Comparison of ENCODE assay signal across 12 cellular contexts in genomic region chr15:78640527-78640839, GRCh38. TPM values are rescaled to one million over a fixed set of nuclear protein-coding genes. Genes with fewer than 3 reads are reported as not detected.
DNase-seq lines count a peak whose midpoint lies in the region; ATAC-seq, FAIRE-seq and TF ChIP-seq lines count a peak whose summit lies in the region.
"Had no signal": no experiment of that assay in that cellular context is flagged by ENCODE, and none has a peak within 500 bp of the region (broad histone marks: within the 10 kb centered on the region; RNA-seq: fewer than 3 reads in every experiment).

No MANE protein-coding gene starts in this region.

- POLR2A ChIA-PET in HepG2 (lab: Yijun Ruan, JAX), result no interaction called here

- H4K20me1 ChIP-seq in HepG2 (ENCODE audit: insufficient read depth, low read length), result 0 out of 2 replicates have a peak, but pooled peaks cover 2% of the 10 kb centered on the region

- no TSS peak for BruUV-seq in HepG2 (replicated peaks; lab: Mats Ljungman, UMichigan)

- WGBS in right lobe of liver (ENCODE audit: insufficient coverage, low coverage, low lambda C conversion rate, missing lambda C conversion rate), result 40% methylated on average over 1 of the region's 14 CpGs
- WGBS in HepG2 (ENCODE audit: low lambda C conversion rate), result no CpG with 5 or more reads among the region's 14 CpGs
- WGBS in aorta, 2 donors, result 49 to 54% methylated on average over 14 of the region's 14 CpGs

- TF ChIP-seq CTCF in right lobe of liver (IDR thresholded peaks at IDR 0.05) (no peak), HepG2 (CRISPR knock-in tag; IDR thresholded peaks at IDR 0.05) (no peak), chondrocyte (IDR thresholded peaks at IDR 0.05) (no peak), GM20000 (IDR thresholded peaks at IDR 0.05; ENCODE audit: extremely low read depth, missing control alignments) (no peak)

- H3K27me3 Mint-ChIP-seq in chondrocyte (ENCODE audit: low read depth), result peaks cover 17% of the 10 kb centered on the region
- H3K27me3 Mint-ChIP-seq in naive B cell, result peaks cover 5 to 24% (median 22%) of the 10 kb centered on the region in 3 donors

- intact Hi-C loops in right lobe of liver (cut with DNase I), result no loop called here
- intact Hi-C loops in HepG2 (cut with micrococcal nuclease; ENCODE audit: unreplicated experiment), result no loop called here
- intact Hi-C loops in aorta (cut with DNase I), result loop anchor here in 1 of 2 donors (10.0 kb wide), 1 partner anchor 544 kb away; no protein-coding TSS in a partner anchor

- TF ChIP-seq EP300 in HepG2 (IDR thresholded peaks at IDR 0.05; ENCODE audit: low read depth in 2 of 2, low read length in 2 of 2), result no peak
- no peak for TF ChIP-seq EP300 in HepG2 (CRISPR knock-in tag; IDR thresholded peaks at IDR 0.05; ENCODE audit: borderline replicate concordance)

- no peak overlapping the region for H3K27ac ChIP-seq in right lobe of liver
- H3K27ac ChIP-seq in HepG2 (ENCODE audit: extremely low read length, insufficient read depth, low read length), result no peak overlapping the region
- H3K27ac ChIP-seq in aorta (ENCODE audit: low read depth in 1 of 2, low read length in 2 of 2), result no peak overlapping the region
- H3K27ac ChIP-seq: foreskin keratinocyte had no signal

- H3K4me1 ChIP-seq in right lobe of liver, result peaks cover 0 to 4% (median 0%) of the 10 kb centered on the region in 4 donors
- H3K4me1 ChIP-seq in HepG2 (ENCODE audit: insufficient read depth, low read length), result no peaks in the 10 kb centered on the region
- H3K4me1 ChIP-seq in aorta (ENCODE audit: control insufficient read depth in 1 of 2, insufficient read depth in 2 of 2, low read length in 2 of 2), result peaks cover 0 to 3% of the 10 kb centered on the region in 2 donors
- H3K4me1 ChIP-seq: foreskin keratinocyte had no signal

- no peak for DNase-seq in right lobe of liver
- DNase-seq in HepG2 (ENCODE audit: low spot score), result no peak
- no peak for DNase-seq in chondrocyte (ENCODE audit: low spot score)
- DNase-seq in naive B cell, result no peak
- no peak for DNase-seq in aorta
- DNase-seq in NCI-H1436 (lab: John Stamatoyannopoulos, UW), result no peak
- no peak for DNase-seq in NCI-H2107 treated with DMSO at 0.1 percent for 48 hours (lab: John Stamatoyannopoulos, UW; ENCODE audit: unreplicated experiment)
- DNase-seq in GM20000 (ENCODE audit: low spot score), result no peak
- DNase-seq: foreskin keratinocyte; HFFc6; NCI-H1092; stimulated activated CD4-positive, alpha-beta T cell treated with anti-CD3 and anti-CD28 coated beads, Interleukin-4, amount 100 ng/mL, for 24 hours had no signal

- in situ Hi-C loops in HepG2 (cut with HindIII; ENCODE audit: extremely low pct_ligation_motif_present, low pct_unique_long_range_greater_than_20kb), result no loop called here

- no peak overlapping the region for H3K9ac ChIP-seq in HepG2 (ENCODE audit: insufficient read depth, low read depth, low read length)

- no peak overlapping the region for H3K4me2 ChIP-seq in HepG2 (ENCODE audit: low read depth, low read length)

- no peaks in the 10 kb centered on the region for H3K79me2 ChIP-seq in HepG2 (ENCODE audit: insufficient read depth, low read length)

- H2AFZ ChIP-seq in HepG2 (ENCODE audit: low read length), result no peak overlapping the region

- H3K4me3 Mint-ChIP-seq in chondrocyte (ENCODE audit: unreplicated experiment) (peak overlapping the region; percentile 64), naive B cell (peak overlapping the region in 7 of 8 donors; percentile 12 to 88 (median 78))
- H3K4me3 Mint-ChIP-seq: HFFc6 had no signal

- H3K9me3 Mint-ChIP-seq in chondrocyte (ENCODE audit: low read depth) (no peaks in the 10 kb centered on the region), naive B cell (peaks cover 0 to 2% (median 0%) of the 10 kb centered on the region in 7 donors)
- H3K9me3 Mint-ChIP-seq: HFFc6 had no signal

- H3K4me1 Mint-ChIP-seq in chondrocyte (ENCODE audit: low read depth) (peaks cover 4% of the 10 kb centered on the region), naive B cell (peaks cover 4 to 10% (median 8%) of the 10 kb centered on the region in 3 donors)

- no peak for TF ChIP-seq RAD21 in HepG2 (CRISPR knock-in tag; IDR thresholded peaks at IDR 0.05)

- no peak overlapping the region for H3K27ac Mint-ChIP-seq in chondrocyte (ENCODE audit: unreplicated experiment)
- no peak overlapping the region for H3K27ac Mint-ChIP-seq in naive B cell
- H3K27ac Mint-ChIP-seq: HFFc6 had no signal

- ATAC-seq in right lobe of liver (peak in 1 of 4 donors; percentile 17), HepG2 (no peak), naive B cell (ENCODE audit: low read depth in 2 of 2) (no peak), aorta (ENCODE audit: low FRiP score) (peak; percentile 32)

- H3K36me3 ChIP-seq in right lobe of liver, result no peaks in the 10 kb centered on the region
- no peaks in the 10 kb centered on the region for H3K36me3 ChIP-seq in HepG2 (replicated peaks in 1 of 2; ENCODE audit: control insufficient read depth in 1 of 2, insufficient read depth in 2 of 2, low read length in 2 of 2)
- H3K36me3 ChIP-seq in aorta (ENCODE audit: control insufficient read depth in 1 of 2, insufficient read depth in 2 of 2, low read length in 1 of 2), result no peaks in the 10 kb centered on the region

- no peak for TF ChIP-seq POLR2A in right lobe of liver (IDR thresholded peaks at IDR 0.05)
- TF ChIP-seq POLR2A in HepG2 (IDR thresholded peaks at IDR 0.05; ENCODE audit: insufficient read depth in 1 of 2, low read depth in 2 of 2, low read length in 2 of 2), result no peak

- H3K4me3 ChIP-seq in right lobe of liver, result peak overlapping the region in 2 of 3 donors; percentile 14 to 39
- H3K4me3 ChIP-seq in HepG2 (replicated peaks in 1 of 3; ENCODE audit: insufficient read depth in 1 of 3, low read depth in 2 of 3, low read length in 3 of 3), result no peak overlapping the region
- H3K4me3 ChIP-seq in aorta (ENCODE audit: low read length in 2 of 2), result peak overlapping the region in 1 of 2 donors; percentile 30

- H3K27me3 ChIP-seq in right lobe of liver (no peaks in the 10 kb centered on the region), HepG2 (ENCODE audit: control insufficient read depth in 1 of 2, insufficient read depth in 2 of 2, low read length in 2 of 2) (no peaks in the 10 kb centered on the region; a peak in 2 of 5 replicates), aorta (ENCODE audit: control insufficient read depth in 1 of 2, insufficient read depth in 2 of 2, low read length in 1 of 2) (no peaks in the 10 kb centered on the region)

- H3K9me3 ChIP-seq in right lobe of liver (no peaks in the 10 kb centered on the region), HepG2 (ENCODE audit: low read length) (no peaks in the 10 kb centered on the region), aorta (ENCODE audit: control insufficient read depth, low read length) (no peaks in the 10 kb centered on the region)

- CTCF ChIA-PET in HepG2 (lab: Yijun Ruan, JAX; ENCODE audit: low intra/inter-chr PET ratio, low total read pairs), result no interaction called here

- H3K36me3 Mint-ChIP-seq in chondrocyte (ENCODE audit: low read depth), result no peaks in the 10 kb centered on the region
- no peaks in the 10 kb centered on the region for H3K36me3 Mint-ChIP-seq in naive B cell

- FAIRE-seq in HepG2 (lab: Jason Lieb, UNC), result no peak

RNA-seq across cellular contexts. Expression of gene CHRNB4, which starts 0.5 kb away (rescaled TPM):
- under 1 TPM in 1 of 6 experiments, not detected in 5; 0.53 TPM for total RNA-seq in right lobe of liver
- not detected in 2 replicates for total RNA-seq in HepG2 (2016; rRNA removed; fragmentation: Illumina TruSeq; extraction: Trizol)
- total RNA-seq in HepG2 (2016; cell fraction: cytosol; rRNA removed; fragmentation: Illumina TruSeq; extraction: Trizol; ENCODE audit: low read depth), result not detected in 2 replicates
- not detected in 2 replicates for total RNA-seq in HepG2 (2016; cell fraction: insoluble cytoplasmic fraction; rRNA removed; fragmentation: Illumina TruSeq; extraction: Trizol)
- total RNA-seq in HepG2 (2016; cell fraction: membrane; rRNA removed; fragmentation: Illumina TruSeq; extraction: Trizol), result not detected in 2 replicates
- not detected in 2 replicates for total RNA-seq in HepG2 (2016; cell fraction: nucleus; rRNA removed; fragmentation: Illumina TruSeq; extraction: Trizol)
- polyA plus RNA-seq in HepG2 (2011; rRNA removed), result not detected in 2 replicates
- polyA plus RNA-seq in HepG2 (2011; cell fraction: cytosol; rRNA removed), result not detected in 2 replicates
- polyA plus RNA-seq in HepG2 (2011; cell fraction: nucleus; rRNA removed), result 0.03 TPM in 1 of 2 replicates, not detected in the other
- not detected in 2 replicates for polyA plus RNA-seq in HepG2 (2012)
- polyA plus RNA-seq in HepG2 (2016; cell fraction: cytosol; fragmentation: Illumina TruSeq; extraction: Trizol; ENCODE audit: low read depth), result not detected in 2 replicates
- polyA plus RNA-seq in HepG2 (2016; cell fraction: insoluble cytoplasmic fraction; fragmentation: Illumina TruSeq; extraction: Trizol; ENCODE audit: low read depth), result not detected in 2 replicates
- polyA plus RNA-seq in HepG2 (2016; cell fraction: membrane; fragmentation: Illumina TruSeq; extraction: Trizol; ENCODE audit: low read depth), result not detected in 2 replicates
- not detected in 2 replicates for polyA plus RNA-seq in HepG2 (2016; cell fraction: nucleus; fragmentation: Illumina TruSeq; extraction: Trizol; ENCODE audit: insufficient read depth, low read depth)
- polyA minus RNA-seq in HepG2 (2011; rRNA and poly(A)+ RNA removed; ENCODE audit: low replicate concordance), result 0.05 and 0.98 TPM in 2 replicates
- not detected in 2 replicates for polyA minus RNA-seq in HepG2 (2011; cell fraction: cytosol; rRNA and poly(A)+ RNA removed)
- not detected in 2 replicates for polyA minus RNA-seq in HepG2 (2011; cell fraction: nucleus; rRNA and poly(A)+ RNA removed)
- total RNA-seq in chondrocyte, result 0.10 to 0.13 TPM in 2 of 3 replicates, not detected in the other
- not detected for polyA plus RNA-seq in naive B cell (ENCODE audit: low read depth in 6 of 6)
- not detected for total RNA-seq in aorta
- not detected for polyA plus RNA-seq in aorta
- total RNA-seq: HFFc6 had no signal

RNA-seq across cellular contexts. Expression of gene CHRNA3, which starts 19.7 kb away (rescaled TPM):
- not detected for total RNA-seq in right lobe of liver
- not detected in 2 replicates for total RNA-seq in HepG2 (2016; rRNA removed; fragmentation: Illumina TruSeq; extraction: Trizol)
- not detected in 2 replicates for total RNA-seq in HepG2 (2016; cell fraction: cytosol; rRNA removed; fragmentation: Illumina TruSeq; extraction: Trizol; ENCODE audit: low read depth)
- total RNA-seq in HepG2 (2016; cell fraction: insoluble cytoplasmic fraction; rRNA removed; fragmentation: Illumina TruSeq; extraction: Trizol), result not detected in 2 replicates
- not detected in 2 replicates for total RNA-seq in HepG2 (2016; cell fraction: membrane; rRNA removed; fragmentation: Illumina TruSeq; extraction: Trizol)
- not detected in 2 replicates for total RNA-seq in HepG2 (2016; cell fraction: nucleus; rRNA removed; fragmentation: Illumina TruSeq; extraction: Trizol)
- polyA plus RNA-seq in HepG2 (2011; rRNA removed), result not detected in 2 replicates
- not detected in 2 replicates for polyA plus RNA-seq in HepG2 (2011; cell fraction: cytosol; rRNA removed)
- not detected in 2 replicates for polyA plus RNA-seq in HepG2 (2011; cell fraction: nucleus; rRNA removed)
- 0.64 TPM in 1 of 2 replicates, not detected in the other for polyA plus RNA-seq in HepG2 (2012)
- polyA plus RNA-seq in HepG2 (2016; cell fraction: cytosol; fragmentation: Illumina TruSeq; extraction: Trizol; ENCODE audit: low read depth), result not detected in 2 replicates
- polyA plus RNA-seq in HepG2 (2016; cell fraction: insoluble cytoplasmic fraction; fragmentation: Illumina TruSeq; extraction: Trizol; ENCODE audit: low read depth), result not detected in 2 replicates
- not detected in 2 replicates for polyA plus RNA-seq in HepG2 (2016; cell fraction: membrane; fragmentation: Illumina TruSeq; extraction: Trizol; ENCODE audit: low read depth)
- not detected in 2 replicates for polyA plus RNA-seq in HepG2 (2016; cell fraction: nucleus; fragmentation: Illumina TruSeq; extraction: Trizol; ENCODE audit: insufficient read depth, low read depth)
- polyA minus RNA-seq in HepG2 (2011; rRNA and poly(A)+ RNA removed; ENCODE audit: low replicate concordance), result not detected in 2 replicates
- polyA minus RNA-seq in HepG2 (2011; cell fraction: cytosol; rRNA and poly(A)+ RNA removed), result not detected in 2 replicates
- polyA minus RNA-seq in HepG2 (2011; cell fraction: nucleus; rRNA and poly(A)+ RNA removed), result not detected in 2 replicates
- 0.29 TPM in 1 of 3 replicates, not detected in the others for total RNA-seq in chondrocyte
- polyA plus RNA-seq in naive B cell (ENCODE audit: low read depth in 6 of 6), result not detected
- not detected for total RNA-seq in aorta
- polyA plus RNA-seq in aorta, result not detected
- total RNA-seq: foreskin keratinocyte, HFFc6 had no signal
- polyA plus RNA-seq: foreskin keratinocyte had no signal

Comparison
In these comparisons a context has a peak if more than half of its experiments do, and no peak if none do; other contexts are left out.
1. H3K4me3 ChIP-seq: peak in right lobe of liver (2 of 3); none in HepG2 (0 of 3).